ENCODE assay signal across 12 cellular contexts in genomic region chr1:150550222-150551048, GRCh38. TPM values are rescaled to one million over a fixed set of nuclear protein-coding genes. Genes with fewer than 3 reads are reported as not detected.
A peak's percentile ranks its signal among the peaks of the same experiment; 100 is the strongest.
DNase-seq lines count a peak whose midpoint lies in the region; ATAC-seq and TF ChIP-seq lines count a peak whose summit lies in the region.
"Had no signal": no experiment of that assay in that cellular context is flagged by ENCODE, and none has a peak within 500 bp of the region (broad histone marks: within the 10 kb centered on the region; RNA-seq: fewer than 3 reads in every experiment).

No MANE protein-coding gene starts in this region.

- no peak for DNase-seq in CD14-positive monocyte (ENCODE audit: low spot score)
- DNase-seq in RWPE2 (ENCODE audit: low spot score): no peak
- no peak for DNase-seq in osteocyte (ENCODE audit: extremely low spot score, unreplicated experiment)
- no peak for DNase-seq in LoVo (ENCODE audit: low spot score)
- DNase-seq: activated gamma-delta T cell; GOT3; KBM-7; stimulated activated CD4-positive, alpha-beta T cell treated with anti-CD3 and anti-CD28 coated beads, Interleukin-4, amount 100 ng/mL, for 4 hours had no signal

- H3K4me1 ChIP-seq in RWPE2 (ENCODE audit: insufficient read depth, poor library complexity, severe bottlenecking) (peaks cover 19% of the 10 kb centered on the region), gastroesophageal sphincter (peaks cover 0 to 62% (median 19%) of the 10 kb centered on the region in 3 donors)

- H3K4me3 ChIP-seq in RWPE2 (ENCODE audit: severe bottlenecking) (peak overlapping the region; percentile 61), gastroesophageal sphincter (peak overlapping the region; percentile 63 to 69)

- peaks cover 16 to 17% of the 10 kb centered on the region in 2 donors for H3K36me3 Mint-ChIP-seq in CD14-positive monocyte
- no peaks in the 10 kb centered on the region for H3K36me3 Mint-ChIP-seq in osteocyte (ENCODE audit: unreplicated experiment)

- ATAC-seq in RWPE2 (ENCODE audit: low read depth): no peak
- ATAC-seq in gastroesophageal sphincter: peak; percentile 34
- ATAC-seq in HG03469 (IDR thresholded peaks at IDR 0.05; ENCODE audit: unreplicated experiment): no peak
- no peak for ATAC-seq in HG02870 (IDR thresholded peaks at IDR 0.05; ENCODE audit: unreplicated experiment)
- no peak for ATAC-seq in HG02798 (IDR thresholded peaks at IDR 0.05; ENCODE audit: poor library complexity, unreplicated experiment)

- peak overlapping the region; percentile 70 for H3K27ac ChIP-seq in RWPE2 (ENCODE audit: poor library complexity, severe bottlenecking)
- H3K27ac ChIP-seq in gastroesophageal sphincter: peak overlapping the region; percentile 74 to 98 (median 94)

- no peak for TF ChIP-seq CTCF in CD14-positive monocyte (IDR thresholded peaks at IDR 0.05)
- no peak for TF ChIP-seq CTCF in RWPE2 (IDR thresholded peaks at IDR 0.05; ENCODE audit: poor library complexity, severe bottlenecking)
- no peak for TF ChIP-seq CTCF in gastroesophageal sphincter (IDR thresholded peaks at IDR 0.05)
- no peak for TF ChIP-seq CTCF in osteocyte (IDR thresholded peaks at IDR 0.05)

- no peak for TF ChIP-seq POLR2A in gastroesophageal sphincter (IDR thresholded peaks at IDR 0.05)

- intact Hi-C loops in CD14-positive monocyte (cut with micrococcal nuclease): loop anchor here in 1 of 2 donors (10.0 kb wide), 2 partner anchors 66 to 286 kb away; partner anchors contain the start of genes APH1A and TARS2

- no peak for TF ChIP-seq EP300 in gastroesophageal sphincter (IDR thresholded peaks at IDR 0.05)

- peaks cover 3% of the 10 kb centered on the region; the same call in 1 of the 2 replicates for H3K36me3 ChIP-seq in RWPE2 (ENCODE audit: low read depth)
- peaks cover 0 to 15% of the 10 kb centered on the region in 2 donors for H3K36me3 ChIP-seq in gastroesophageal sphincter

- H3K27me3 Mint-ChIP-seq in CD14-positive monocyte (ENCODE audit: low read depth in 3 of 3) (peaks cover 3 to 10% (median 4%) of the 10 kb centered on the region in 3 donors), osteocyte (ENCODE audit: unreplicated experiment) (no peaks in the 10 kb centered on the region)

- WGBS in gastroesophageal sphincter (ENCODE audit: low coverage in 1 of 2), 2 donors: 19 to 24% methylated on average over 8 to 11 of the region's 22 CpGs

- H3K27ac Mint-ChIP-seq in CD14-positive monocyte (peak overlapping the region; percentile 86 to 99 (median 97)), osteocyte (ENCODE audit: unreplicated experiment) (peak overlapping the region; percentile 50)

- H3K4me3 Mint-ChIP-seq in CD14-positive monocyte: peak overlapping the region; percentile 88 to 95
- peak overlapping the region; percentile 6 for H3K4me3 Mint-ChIP-seq in osteocyte (ENCODE audit: unreplicated experiment)

- H3K27me3 ChIP-seq in RWPE2 (ENCODE audit: insufficient read depth, poor library complexity, severe bottlenecking) (no peaks in the 10 kb centered on the region), gastroesophageal sphincter (no peaks in the 10 kb centered on the region)

- no peaks in the 10 kb centered on the region for H3K9me3 ChIP-seq in RWPE2 (ENCODE audit: severe bottlenecking)
- H3K9me3 ChIP-seq in gastroesophageal sphincter: no peaks in the 10 kb centered on the region

- H3K9me3 Mint-ChIP-seq in CD14-positive monocyte (peaks cover 0 to 2% (median 0%) of the 10 kb centered on the region in 7 donors), osteocyte (ENCODE audit: unreplicated experiment) (no peaks in the 10 kb centered on the region)

- H3K4me1 Mint-ChIP-seq in CD14-positive monocyte (peaks cover 57% of the 10 kb centered on the region), osteocyte (ENCODE audit: unreplicated experiment) (peaks cover 29% of the 10 kb centered on the region)

RNA-seq across cellular contexts. Expression of gene ADAMTSL4, which starts 1.2 kb away (rescaled TPM):
- 1 to 10 TPM; 2.5 to 2.8 TPM for polyA plus RNA-seq in CD14-positive monocyte
- total RNA-seq in gastroesophageal sphincter: 10 to 100 TPM; 27.1 to 66.5 (median 36.3) TPM
- total RNA-seq in osteocyte: 2.3 and 2.6 TPM in 2 replicates

RNA-seq across cellular contexts. Expression of gene MCL1, which starts 29.0 kb away (rescaled TPM):
- polyA plus RNA-seq in CD14-positive monocyte: 100 to 1,000 TPM; 287 to 301 TPM
- total RNA-seq in gastroesophageal sphincter: 100 to 1,000 TPM; 212 to 353 (median 317) TPM
- total RNA-seq in osteocyte: 275 and 296 TPM in 2 replicates

RNA-seq across cellular contexts. Expression of gene FALEC, which starts 34.9 kb away (rescaled TPM):
- not detected for polyA plus RNA-seq in CD14-positive monocyte
- not detected for total RNA-seq in gastroesophageal sphincter
- not detected in 2 replicates for total RNA-seq in osteocyte

RNA-seq across cellular contexts. Expression of gene ECM1, which starts 42.5 kb away (rescaled TPM):
- not detected for polyA plus RNA-seq in CD14-positive monocyte
- total RNA-seq in gastroesophageal sphincter: 10 to 100 TPM; 12.6 to 29.7 (median 19.4) TPM
- 17.4 and 19.8 TPM in 2 replicates for total RNA-seq in osteocyte
